ENCODE assay signal across 24 cellular contexts in the genomic region with DNA sequence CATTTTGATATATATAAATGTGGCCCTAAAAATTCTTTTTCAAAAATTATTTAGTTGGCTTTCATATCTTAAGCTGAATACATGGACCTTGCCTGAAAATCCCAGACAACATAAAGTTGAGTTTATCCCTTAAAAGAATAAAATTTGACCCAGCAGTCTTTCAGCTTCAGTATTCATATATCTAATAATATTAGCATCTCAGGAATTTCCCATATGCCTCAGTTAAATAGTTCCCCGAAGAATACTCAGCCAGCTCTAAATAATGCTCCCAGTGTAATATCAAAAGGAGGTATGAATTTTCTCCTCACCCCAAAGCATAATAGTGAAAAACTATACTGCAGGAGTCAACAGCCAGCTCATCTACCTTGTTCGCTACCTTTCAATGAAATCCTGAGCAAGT.
"Had no signal": no experiment of that assay in that cellular context is flagged by ENCODE, and none has a peak within 500 bp of the region (broad histone marks: within the 10 kb centered on the region; RNA-seq: fewer than 3 reads in every experiment).

No MANE protein-coding gene starts in this region.

- DNase-seq: activated CD4-positive, alpha-beta T cell treated with anti-CD3 and anti-CD28 coated beads for 1 hour; activated CD4-positive, alpha-beta T cell treated with anti-CD3 and anti-CD28 coated beads, Interleukin-2, amount 10 ng/mL, durations not matched to agents 24 days and 14 days; activated CD4-positive, alpha-beta T cell treated with anti-CD3 and anti-CD28 coated beads, Interleukin-2, amount 50 U/mL, for 48 hours; activated CD8-positive, alpha-beta memory T cell treated with anti-CD3 and anti-CD28 coated beads, Interleukin-2, amount 10 ng/mL, durations not matched to agents 7 days and 5 days; activated effector memory CD4-positive, alpha-beta T cell treated with anti-CD3 and anti-CD28 coated beads, Interleukin-2, amount 50 U/mL, for 16 hours; activated naive CD4-positive, alpha-beta T cell treated with anti-CD3 and anti-CD28 coated beads, Interleukin-2, amount 10 ng/mL, durations not matched to agents 7 days and 5 days; activated naive CD8-positive, alpha-beta T cell treated with anti-CD3 and anti-CD28 coated beads for 36 hours; activated T-cell treated with anti-CD3 and anti-CD28 coated beads, Interleukin-2, amount 50 U/mL, for 4 hours; Kasumi-1; KBM-7; NCI-H1105 treated with DMSO at 0.1 percent for 48 hours; NCI-H1436 treated with DMSO at 0.1 percent for 48 hours; NCI-H187; NCI-H2081 treated with DMSO at 0.1 percent for 48 hours; NCI-H446; NCI-H524; Peyer's patch; Right ventricle myocardium superior; SK-N-SH; T-helper 1 cell had no signal

- H3K4me2 ChIP-seq: SK-N-SH had no signal

- H3K27me3 ChIP-seq: breast epithelium, Peyer's patch, SJCRH30 had no signal

- H3K27ac ChIP-seq: breast epithelium, Peyer's patch, RWPE1, SJCRH30 had no signal

- H3K4me1 ChIP-seq: breast epithelium, Peyer's patch had no signal

- H3K4me1 Mint-ChIP-seq: activated CD4-positive, alpha-beta T cell treated with anti-CD3 and anti-CD28 coated beads, Interleukin-2, amount 10 ng/mL, durations not matched to agents 24 days and 14 days; activated CD8-positive, alpha-beta memory T cell treated with anti-CD3 and anti-CD28 coated beads, Interleukin-2, amount 10 ng/mL, durations not matched to agents 7 days and 5 days; activated naive CD4-positive, alpha-beta T cell treated with anti-CD3 and anti-CD28 coated beads, Interleukin-2, amount 10 ng/mL, durations not matched to agents 7 days and 5 days; activated naive CD8-positive, alpha-beta T cell treated with anti-CD3 and anti-CD28 coated beads for 36 hours; WTC11 had no signal

- H3K4me3 ChIP-seq: breast epithelium, Peyer's patch had no signal

- H3K36me3 Mint-ChIP-seq: activated CD8-positive, alpha-beta memory T cell treated with anti-CD3 and anti-CD28 coated beads, Interleukin-2, amount 10 ng/mL, durations not matched to agents 7 days and 5 days; activated naive CD4-positive, alpha-beta T cell treated with anti-CD3 and anti-CD28 coated beads, Interleukin-2, amount 10 ng/mL, durations not matched to agents 7 days and 5 days had no signal

- H3K9ac ChIP-seq: SK-N-SH had no signal

- H3K9me3 Mint-ChIP-seq: activated T-cell treated with anti-CD3 and anti-CD28 coated beads, Interleukin-2, amount 50 U/mL, for 4 hours had no signal

- ATAC-seq: activated CD8-positive, alpha-beta memory T cell treated with anti-CD3 and anti-CD28 coated beads, Interleukin-2, amount 10 ng/mL, durations not matched to agents 7 days and 5 days; activated T-cell treated with anti-CD3 and anti-CD28 coated beads, Interleukin-2, amount 50 U/mL, for 4 hours had no signal

- H3K36me3 ChIP-seq: breast epithelium, Peyer's patch, SJCRH30 had no signal

- H3K27ac Mint-ChIP-seq: activated CD4-positive, alpha-beta T cell treated with anti-CD3 and anti-CD28 coated beads, Interleukin-2, amount 10 ng/mL, durations not matched to agents 24 days and 14 days; activated CD8-positive, alpha-beta memory T cell treated with anti-CD3 and anti-CD28 coated beads, Interleukin-2, amount 10 ng/mL, durations not matched to agents 7 days and 5 days; activated naive CD4-positive, alpha-beta T cell treated with anti-CD3 and anti-CD28 coated beads, Interleukin-2, amount 10 ng/mL, durations not matched to agents 7 days and 5 days; activated naive CD8-positive, alpha-beta T cell treated with anti-CD3 and anti-CD28 coated beads for 36 hours; WTC11 had no signal

- H3K27me3 Mint-ChIP-seq: activated naive CD4-positive, alpha-beta T cell treated with anti-CD3 and anti-CD28 coated beads, Interleukin-2, amount 10 ng/mL, durations not matched to agents 7 days and 5 days had no signal

- H3K4me3 Mint-ChIP-seq: activated CD4-positive, alpha-beta T cell treated with anti-CD3 and anti-CD28 coated beads, Interleukin-2, amount 10 ng/mL, durations not matched to agents 24 days and 14 days; activated CD8-positive, alpha-beta memory T cell treated with anti-CD3 and anti-CD28 coated beads, Interleukin-2, amount 10 ng/mL, durations not matched to agents 7 days and 5 days; activated naive CD4-positive, alpha-beta T cell treated with anti-CD3 and anti-CD28 coated beads, Interleukin-2, amount 10 ng/mL, durations not matched to agents 7 days and 5 days; activated naive CD8-positive, alpha-beta T cell treated with anti-CD3 and anti-CD28 coated beads for 36 hours; activated T-cell treated with anti-CD3 and anti-CD28 coated beads, Interleukin-2, amount 50 U/mL, for 4 hours; WTC11 had no signal

- H3K9me3 ChIP-seq: Peyer's patch, SJCRH30, SK-N-SH had no signal
